In the genomic region with DNA sequence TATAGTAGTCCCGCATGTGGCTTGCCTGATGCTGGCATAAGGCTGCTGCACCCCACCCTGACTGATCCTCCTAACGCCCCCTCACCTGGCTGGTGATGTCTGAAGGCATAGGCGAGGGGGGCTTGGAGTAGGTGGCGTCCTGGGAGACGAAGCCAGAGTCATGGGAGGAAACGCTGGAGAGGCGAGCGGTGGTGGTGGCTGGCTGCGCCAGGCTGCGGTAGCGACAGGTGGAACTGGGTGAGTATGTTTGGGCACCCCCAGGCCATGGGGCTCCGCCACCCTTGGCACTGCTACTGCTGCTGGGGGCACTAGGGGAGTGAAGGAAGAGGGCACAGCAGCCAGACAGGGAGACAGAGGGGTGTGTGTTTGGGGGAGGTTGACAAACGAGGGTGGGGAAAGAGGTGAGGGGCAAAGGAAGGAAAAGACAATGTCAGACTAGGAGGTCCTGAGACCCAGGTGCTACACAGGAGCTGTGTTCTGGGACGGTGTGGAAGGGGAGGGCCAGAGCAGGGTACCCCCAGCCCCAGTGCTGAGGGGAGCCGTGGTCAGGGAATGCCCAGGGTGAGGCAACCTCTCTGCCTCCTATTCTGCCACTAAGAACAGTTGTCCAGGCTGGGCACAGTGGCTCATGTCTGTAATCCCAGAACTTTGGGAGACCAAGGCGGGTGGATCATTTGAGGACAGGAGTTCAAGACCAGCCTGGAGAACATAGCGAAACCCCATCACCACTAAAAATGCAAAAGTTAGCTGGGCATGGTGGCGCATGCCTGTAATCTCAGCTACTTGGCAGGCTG, we compare ENCODE assay signal across 17 cellular contexts. TPM values are rescaled to one million over a fixed set of nuclear protein-coding genes. Genes with fewer than 3 reads are reported as not detected.
"Had no signal": no experiment of that assay in that cellular context is flagged by ENCODE, and none has a peak within 500 bp of the region (broad histone marks: within the 10 kb centered on the region; RNA-seq: fewer than 3 reads in every experiment).

No MANE protein-coding gene starts in this region.

- H3K9me3 Mint-ChIP-seq: activated naive CD4-positive, alpha-beta T cell treated with anti-CD3 and anti-CD28 coated beads, Interleukin-2, amount 50 U/mL, for 24 hours; activated T-cell treated with anti-CD3 and anti-CD28 coated beads, Interleukin-2, amount 50 U/mL, for 72 hours; naive B cell had no signal

- H3K4me2 ChIP-seq: hepatocyte had no signal

- H3K4me1 Mint-ChIP-seq: activated naive CD4-positive, alpha-beta T cell treated with anti-CD3 and anti-CD28 coated beads, Interleukin-2, amount 50 U/mL, for 24 hours; neural crest cell had no signal

- H3K27ac Mint-ChIP-seq: activated naive CD4-positive, alpha-beta T cell treated with anti-CD3 and anti-CD28 coated beads, Interleukin-2, amount 50 U/mL, for 24 hours; activated T-cell treated with anti-CD3 and anti-CD28 coated beads, Interleukin-2, amount 50 U/mL, for 72 hours; naive B cell had no signal

- H3K9me3 ChIP-seq: adrenal gland, tibial nerve had no signal

- DNase-seq: activated CD4-positive, alpha-beta T cell treated with anti-CD3 and anti-CD28 coated beads, Interleukin-2, amount 50 U/mL, for 4 hours; activated gamma-delta T cell; activated T-cell treated with anti-CD3 and anti-CD28 coated beads, Interleukin-2, amount 50 U/mL, for 72 hours; foreskin fibroblast; naive B cell; stimulated activated naive CD8-positive, alpha-beta T cell treated with anti-CD3 and anti-CD28 coated beads, Interleukin-15, Interleukin-2, amounts not matched to agents 100 U/mL and 50 U/mL, for 24 hours; substantia nigra; SW 1271; T-helper 2 cell had no signal

- H3K27me3 ChIP-seq: adrenal gland, cardiac muscle cell, hepatocyte, tibial nerve had no signal

- H3K4me1 ChIP-seq: adrenal gland had no signal

- H3K4me3 ChIP-seq: adrenal gland, cardiac muscle cell, hepatocyte, tibial nerve had no signal

- H3K27me3 Mint-ChIP-seq: activated naive CD4-positive, alpha-beta T cell treated with anti-CD3 and anti-CD28 coated beads, Interleukin-2, amount 50 U/mL, for 24 hours; naive B cell had no signal

- H2AFZ ChIP-seq: hepatocyte had no signal

- ATAC-seq: activated T-cell treated with anti-CD3 and anti-CD28 coated beads, Interleukin-2, amount 50 U/mL, for 72 hours; left colon; stimulated activated naive CD8-positive, alpha-beta T cell treated with anti-CD3 and anti-CD28 coated beads, Interleukin-15, Interleukin-2, amounts not matched to agents 100 U/mL and 50 U/mL, for 24 hours had no signal

- H3K4me3 Mint-ChIP-seq: activated naive CD4-positive, alpha-beta T cell treated with anti-CD3 and anti-CD28 coated beads, Interleukin-2, amount 50 U/mL, for 24 hours; activated T-cell treated with anti-CD3 and anti-CD28 coated beads, Interleukin-2, amount 50 U/mL, for 72 hours; naive B cell; neural crest cell had no signal

- H3K79me2 ChIP-seq: hepatocyte had no signal

- H3K27ac ChIP-seq: adrenal gland, cardiac muscle cell, hepatocyte, tibial nerve had no signal

RNA-seq across cellular contexts. Expression of a gene that starts 28.1 kb away (rescaled TPM):
- total RNA-seq: activated CD8-positive, alpha-beta memory T cell treated with anti-CD3 and anti-CD28 coated beads for 36 hours; cardiac muscle cell had no signal
- polyA plus RNA-seq: cardiac muscle cell had no signal
